In genomic region chr5:7202846-7203245, GRCh38 we compare ENCODE assay signal across 8 cellular contexts.
"Had no signal": no experiment of that assay in that cellular context is flagged by ENCODE, and none has a peak within 500 bp of the region (broad histone marks: within the 10 kb centered on the region; RNA-seq: fewer than 3 reads in every experiment).

No MANE protein-coding gene starts in this region.

- H3K4me3 ChIP-seq: GM12878 had no signal

- ATAC-seq: GM12878 had no signal

- FAIRE-seq: G401.6, GM12878, GM12891, GM12892, GM18507, GM19239 had no signal

- DNase-seq: GDM1, GF-D8 had no signal
